Comparison of ENCODE assay signal across 21 cellular contexts in the genomic region with DNA sequence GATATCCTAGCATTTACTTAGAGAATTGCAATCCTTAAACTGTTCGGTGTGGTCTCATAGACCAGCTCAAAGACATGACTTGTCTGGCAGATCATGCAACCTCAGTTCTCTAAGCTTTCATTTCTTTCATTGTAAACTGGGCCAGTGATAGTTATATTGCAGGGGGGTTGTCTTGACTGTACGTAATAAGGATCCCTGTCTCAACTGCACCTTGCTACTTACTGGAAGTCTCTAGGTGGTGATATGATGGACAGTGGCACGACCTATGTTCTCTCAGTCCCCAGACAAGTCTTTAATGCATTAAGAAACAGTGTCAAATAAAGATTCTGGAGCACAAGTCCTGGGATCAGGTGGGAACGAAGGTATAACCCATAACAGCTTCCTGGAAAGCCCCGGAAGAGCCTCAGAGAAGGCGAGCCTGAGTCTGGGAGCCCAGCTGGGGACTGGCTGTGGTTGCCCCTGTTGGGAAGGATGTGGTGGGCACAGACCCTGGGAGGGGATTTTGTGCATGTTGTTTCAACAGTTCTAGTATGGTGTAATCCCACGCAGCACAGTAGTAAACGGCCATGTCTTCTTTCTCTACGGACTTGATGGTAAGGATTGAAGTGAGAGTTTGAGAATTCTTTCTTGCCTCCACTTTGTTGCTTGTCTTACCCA.
A peak's percentile ranks its signal among the peaks of the same experiment; 100 is the strongest.
DNase-seq lines count a peak whose midpoint lies in the region; ATAC-seq, FAIRE-seq and TF ChIP-seq lines count a peak whose summit lies in the region.
"Had no signal": no experiment of that assay in that cellular context is flagged by ENCODE, and none has a peak within 500 bp of the region (broad histone marks: within the 10 kb centered on the region; RNA-seq: fewer than 3 reads in every experiment).

No MANE protein-coding gene starts in this region.

- ATAC-seq in activated CD8-positive, alpha-beta memory T cell treated with anti-CD3 and anti-CD28 coated beads, Interleukin-2, amount 10 ng/mL, durations not matched to agents 7 days and 5 days, result no peak
- no peak for ATAC-seq in activated T-helper 17 cell treated with anti-CD3 and anti-CD28 coated beads, Interleukin-2, amount 50 U/mL, for 72 hours (replicated peaks)
- ATAC-seq in naive thymus-derived CD8-positive, alpha-beta T cell, result peak in 1 of 2 donors; percentile 37
- no peak for ATAC-seq in HG03565 (IDR thresholded peaks at IDR 0.05; ENCODE audit: unreplicated experiment)

- no peak for TF ChIP-seq CTCF in CD14-positive monocyte (IDR thresholded peaks at IDR 0.05)

- no peak for TF ChIP-seq POLR2A in GM12891 (IDR thresholded peaks at IDR 0.05; ENCODE audit: low read depth, low read length)

- no peak for DNase-seq in activated CD8-positive, alpha-beta memory T cell treated with anti-CD3 and anti-CD28 coated beads, Interleukin-2, amount 10 ng/mL, durations not matched to agents 7 days and 5 days
- no peak for DNase-seq in activated CD8-positive, alpha-beta memory T cell treated with anti-CD3 and anti-CD28 coated beads for 24 hours
- DNase-seq in GM12891 (ENCODE audit: insufficient read length, low spot score) (no peak), occipital lobe (lab: John Stamatoyannopoulos, UW) (no peak), CD14-positive monocyte (ENCODE audit: low spot score) (no peak)
- no peak for DNase-seq in naive thymus-derived CD8-positive, alpha-beta T cell
- DNase-seq: ACHN; central memory CD4-positive, alpha-beta T cell; left ventricle myocardium inferior; naive B cell; NCI-H1417; NCI-H2081; NCI-H345; NCI-H82; retina; testis; uterus had no signal

- intact Hi-C loops in CD14-positive monocyte (cut with micrococcal nuclease), result no loop called here

- H3K27me3 Mint-ChIP-seq in activated CD8-positive, alpha-beta memory T cell treated with anti-CD3 and anti-CD28 coated beads, Interleukin-2, amount 10 ng/mL, durations not matched to agents 7 days and 5 days, result no peaks in the 10 kb centered on the region
- no peaks in the 10 kb centered on the region for H3K27me3 Mint-ChIP-seq in activated T-helper 17 cell treated with anti-CD3 and anti-CD28 coated beads, Interleukin-2, amount 50 U/mL, for 72 hours
- H3K27me3 Mint-ChIP-seq in naive thymus-derived CD8-positive, alpha-beta T cell, result no peaks in the 10 kb centered on the region
- peaks cover 0 to 4% (median 0%) of the 10 kb centered on the region in 3 donors for H3K27me3 Mint-ChIP-seq in CD14-positive monocyte (ENCODE audit: low read depth in 3 of 3)

- POLR2A ChIA-PET in naive thymus-derived CD8-positive, alpha-beta T cell (lab: Charles Lee), result interaction anchor here (1.1 to 1.3 kb wide), 2 partner anchors 10 to 20 kb away, joined by 3 to 4 read pairs; no protein-coding TSS in a partner anchor

- H3K4me3 Mint-ChIP-seq in activated CD8-positive, alpha-beta memory T cell treated with anti-CD3 and anti-CD28 coated beads, Interleukin-2, amount 10 ng/mL, durations not matched to agents 7 days and 5 days, result peak overlapping the region; percentile 83
- peak overlapping the region; percentile 46 for H3K4me3 Mint-ChIP-seq in activated T-helper 17 cell treated with anti-CD3 and anti-CD28 coated beads, Interleukin-2, amount 50 U/mL, for 72 hours
- H3K4me3 Mint-ChIP-seq in naive thymus-derived CD8-positive, alpha-beta T cell, result peak overlapping the region; percentile 73 to 90 (median 82)
- no peak overlapping the region for H3K4me3 Mint-ChIP-seq in CD14-positive monocyte
- H3K4me3 Mint-ChIP-seq: naive B cell had no signal

- H3K4me1 Mint-ChIP-seq in activated CD8-positive, alpha-beta memory T cell treated with anti-CD3 and anti-CD28 coated beads, Interleukin-2, amount 10 ng/mL, durations not matched to agents 7 days and 5 days, result no peaks in the 10 kb centered on the region
- no peaks in the 10 kb centered on the region for H3K4me1 Mint-ChIP-seq in activated T-helper 17 cell treated with anti-CD3 and anti-CD28 coated beads, Interleukin-2, amount 50 U/mL, for 72 hours
- H3K4me1 Mint-ChIP-seq in naive thymus-derived CD8-positive, alpha-beta T cell, result peaks cover 0 to 42% (median 0%) of the 10 kb centered on the region in 4 donors
- peaks cover 21% of the 10 kb centered on the region for H3K4me1 Mint-ChIP-seq in CD14-positive monocyte

- CTCF ChIA-PET in activated CD8-positive, alpha-beta memory T cell treated with anti-CD3 and anti-CD28 coated beads, Interleukin-2, amount 10 ng/mL, durations not matched to agents 7 days and 5 days (lab: Charles Lee), result interaction anchor here (1.0 kb wide), 1 partner anchor 20 kb away, joined by 3 read pairs; no protein-coding TSS in a partner anchor

- peaks cover 1% of the 10 kb centered on the region for H3K36me3 Mint-ChIP-seq in activated CD8-positive, alpha-beta memory T cell treated with anti-CD3 and anti-CD28 coated beads, Interleukin-2, amount 10 ng/mL, durations not matched to agents 7 days and 5 days
- H3K36me3 Mint-ChIP-seq in activated T-helper 17 cell treated with anti-CD3 and anti-CD28 coated beads, Interleukin-2, amount 50 U/mL, for 72 hours (ENCODE audit: low read depth), result no peaks in the 10 kb centered on the region
- H3K36me3 Mint-ChIP-seq in naive thymus-derived CD8-positive, alpha-beta T cell, result no peaks in the 10 kb centered on the region
- no peaks in the 10 kb centered on the region for H3K36me3 Mint-ChIP-seq in CD14-positive monocyte
- H3K36me3 Mint-ChIP-seq: activated naive CD4-positive, alpha-beta T cell treated with anti-CD3 and anti-CD28 coated beads, Interleukin-2, amount 50 U/mL, for 72 hours; naive B cell had no signal

- H3K27ac Mint-ChIP-seq in activated CD8-positive, alpha-beta memory T cell treated with anti-CD3 and anti-CD28 coated beads, Interleukin-2, amount 10 ng/mL, durations not matched to agents 7 days and 5 days, result peak overlapping the region; percentile 84
- no peak overlapping the region for H3K27ac Mint-ChIP-seq in activated T-helper 17 cell treated with anti-CD3 and anti-CD28 coated beads, Interleukin-2, amount 50 U/mL, for 72 hours
- peak overlapping the region; percentile 52 to 90 (median 79) for H3K27ac Mint-ChIP-seq in naive thymus-derived CD8-positive, alpha-beta T cell
- no peak overlapping the region for H3K27ac Mint-ChIP-seq in CD14-positive monocyte
- H3K27ac Mint-ChIP-seq: activated naive CD4-positive, alpha-beta T cell treated with anti-CD3 and anti-CD28 coated beads, Interleukin-2, amount 50 U/mL, for 72 hours; naive B cell had no signal

- H3K9me3 Mint-ChIP-seq in activated CD8-positive, alpha-beta memory T cell treated with anti-CD3 and anti-CD28 coated beads, Interleukin-2, amount 10 ng/mL, durations not matched to agents 7 days and 5 days (ENCODE audit: low read depth), result no peaks in the 10 kb centered on the region
- H3K9me3 Mint-ChIP-seq in activated T-helper 17 cell treated with anti-CD3 and anti-CD28 coated beads, Interleukin-2, amount 50 U/mL, for 72 hours, result no peaks in the 10 kb centered on the region
- no peaks in the 10 kb centered on the region for H3K9me3 Mint-ChIP-seq in naive thymus-derived CD8-positive, alpha-beta T cell
- H3K9me3 Mint-ChIP-seq in CD14-positive monocyte, result no peaks in the 10 kb centered on the region
- H3K9me3 Mint-ChIP-seq: activated naive CD4-positive, alpha-beta T cell treated with anti-CD3 and anti-CD28 coated beads, Interleukin-2, amount 50 U/mL, for 72 hours had no signal

- FAIRE-seq in GM12891 (lab: Jason Lieb, UNC), result peak; percentile 38
- FAIRE-seq: islet of Langerhans had no signal

TF ChIP-seq in GM12891, 5 proteins besides CTCF, POLR2A, EP300 and RAD21:
- no peak for TF ChIP-seq POU2F2 (IDR thresholded peaks at IDR 0.05; ENCODE audit: low read depth, low read length)
- TF ChIP-seq POLR2AphosphoS5 (IDR thresholded peaks at IDR 0.05; ENCODE audit: low read depth, low read length), result no peak
- TF ChIP-seq TAF1 (IDR thresholded peaks at IDR 0.05; ENCODE audit: low read depth, low read length), result no peak
- TF ChIP-seq SPI1 (IDR thresholded peaks at IDR 0.05; ENCODE audit: low read depth, low read length), result no peak
- TF ChIP-seq PAX5 (IDR thresholded peaks at IDR 0.05; ENCODE audit: insufficient read depth, low read length, severe bottlenecking), result no peak

Comparison
In these comparisons a context has a peak if more than half of its experiments do, and no peak if none do; other contexts are left out.
1. H3K27ac Mint-ChIP-seq: peak in activated CD8-positive, alpha-beta memory T cell treated with anti-CD3 and anti-CD28 coated beads, Interleukin-2, amount 10 ng/mL, durations not matched to agents 7 days and 5 days (single experiment) and naive thymus-derived CD8-positive, alpha-beta T cell (10 of 10); none in activated T-helper 17 cell treated with anti-CD3 and anti-CD28 coated beads, Interleukin-2, amount 50 U/mL, for 72 hours (single experiment) and CD14-positive monocyte (0 of 7).
2. H3K4me3 Mint-ChIP-seq: peak in activated CD8-positive, alpha-beta memory T cell treated with anti-CD3 and anti-CD28 coated beads, Interleukin-2, amount 10 ng/mL, durations not matched to agents 7 days and 5 days (single experiment), activated T-helper 17 cell treated with anti-CD3 and anti-CD28 coated beads, Interleukin-2, amount 50 U/mL, for 72 hours (single experiment) and naive thymus-derived CD8-positive, alpha-beta T cell (10 of 10); none in CD14-positive monocyte (0 of 2).